Comparison of ENCODE assay signal across 14 cellular contexts in genomic region chr20:34437330-34437986, GRCh38.
DNase-seq lines count a peak whose midpoint lies in the region; ATAC-seq and TF ChIP-seq lines count a peak whose summit lies in the region.
"Had no signal": no experiment of that assay in that cellular context is flagged by ENCODE, and none has a peak within 500 bp of the region (broad histone marks: within the 10 kb centered on the region; RNA-seq: fewer than 3 reads in every experiment).

No MANE protein-coding gene starts in this region.

- H3K27ac ChIP-seq in left ventricle myocardium inferior (replicated peaks) (peak overlapping the region; percentile 76), smooth muscle cell (ENCODE audit: low read depth) (peak overlapping the region; percentile 46)
- H3K27ac ChIP-seq: tibial nerve had no signal

- H3K36me3 ChIP-seq in left ventricle myocardium inferior (peaks cover 41% of the 10 kb centered on the region), smooth muscle cell (ENCODE audit: low read depth) (peaks cover 27% of the 10 kb centered on the region)

- no peak overlapping the region for H3K4me2 ChIP-seq in smooth muscle cell

- WGBS in smooth muscle cell (ENCODE audit: low lambda C conversion rate) = 77% methylated on average over 6 of the region's 6 CpGs

- peaks cover 0 to 12% of the 10 kb centered on the region in 2 donors for H3K36me3 Mint-ChIP-seq in activated T-cell treated with anti-CD3 and anti-CD28 coated beads, Interleukin-2, amount 50 U/mL, for 72 hours (ENCODE audit: insufficient read depth in 2 of 2)
- H3K36me3 Mint-ChIP-seq in activated naive CD8-positive, alpha-beta T cell treated with anti-CD3 and anti-CD28 coated beads, Interleukin-2, amount 10 ng/mL, durations not matched to agents 7 days and 5 days = peaks cover 9% of the 10 kb centered on the region
- peaks cover 39% of the 10 kb centered on the region for H3K36me3 Mint-ChIP-seq in Calu3 (ENCODE audit: insufficient read depth, unreplicated experiment)

- TF ChIP-seq CTCF in left ventricle myocardium inferior (IDR thresholded peaks at IDR 0.05; ENCODE audit: borderline replicate concordance) (no peak), smooth muscle cell (IDR thresholded peaks at IDR 0.05; ENCODE audit: borderline replicate concordance, insufficient read depth, poor library complexity, severe bottlenecking) (no peak), Calu3 (IDR thresholded peaks at IDR 0.05; ENCODE audit: unreplicated experiment) (no peak)

- no peak for DNase-seq in activated T-cell treated with anti-CD3 and anti-CD28 coated beads, Interleukin-2, amount 50 U/mL, for 72 hours
- no peak for DNase-seq in activated T-cell treated with anti-CD3 and anti-CD28 coated beads, Interleukin-2, amount 50 U/mL, for 1 hour
- DNase-seq in activated naive CD8-positive, alpha-beta T cell treated with anti-CD3 and anti-CD28 coated beads, Interleukin-2, amount 10 ng/mL, durations not matched to agents 7 days and 5 days = no peak
- DNase-seq in left ventricle myocardium inferior = no peak
- DNase-seq in smooth muscle cell (lab: John Stamatoyannopoulos, UW; ENCODE audit: unreplicated experiment) = no peak
- no peak for DNase-seq in DMS114 treated with DMSO at 0.1 percent for 48 hours (lab: John Stamatoyannopoulos, UW; ENCODE audit: unreplicated experiment)
- DNase-seq in Calu3 = no peak
- DNase-seq in NCI-H2196 treated with DMSO at 0.1 percent for 48 hours (lab: John Stamatoyannopoulos, UW; ENCODE audit: unreplicated experiment) = no peak
- DNase-seq: HCEC 1CT, NCI-H1048, NCI-H774, nucleus accumbens, T-helper 2 cell had no signal

- H2AFZ ChIP-seq in smooth muscle cell (ENCODE audit: low read depth) = no peak overlapping the region

- H3K27me3 ChIP-seq in left ventricle myocardium inferior (ENCODE audit: low read depth) = no peaks in the 10 kb centered on the region
- no peaks in the 10 kb centered on the region for H3K27me3 ChIP-seq in smooth muscle cell (ENCODE audit: low read depth)
- H3K27me3 ChIP-seq: tibial nerve had no signal

- H3K4me1 ChIP-seq in left ventricle myocardium inferior (peaks cover 34% of the 10 kb centered on the region), smooth muscle cell (ENCODE audit: low read depth) (no peaks in the 10 kb centered on the region)

- no peaks in the 10 kb centered on the region for H3K9me3 ChIP-seq in left ventricle myocardium inferior (replicated peaks)
- H3K9me3 ChIP-seq in smooth muscle cell (replicated peaks; ENCODE audit: low read depth) = no peaks in the 10 kb centered on the region
- H3K9me3 ChIP-seq: tibial nerve had no signal

- ATAC-seq in activated T-cell treated with anti-CD3 and anti-CD28 coated beads, Interleukin-2, amount 50 U/mL, for 72 hours (replicated peaks in 1 of 2) = no peak
- no peak for ATAC-seq in activated naive CD8-positive, alpha-beta T cell treated with anti-CD3 and anti-CD28 coated beads, Interleukin-2, amount 10 ng/mL, durations not matched to agents 7 days and 5 days (ENCODE audit: low read depth)

- H3K4me3 ChIP-seq in left ventricle myocardium inferior = no peak overlapping the region
- no peak overlapping the region for H3K4me3 ChIP-seq in smooth muscle cell
- H3K4me3 ChIP-seq: tibial nerve had no signal

- H3K4me3 Mint-ChIP-seq in activated T-cell treated with anti-CD3 and anti-CD28 coated beads, Interleukin-2, amount 50 U/mL, for 72 hours = no peak overlapping the region
- no peak overlapping the region for H3K4me3 Mint-ChIP-seq in activated naive CD8-positive, alpha-beta T cell treated with anti-CD3 and anti-CD28 coated beads, Interleukin-2, amount 10 ng/mL, durations not matched to agents 7 days and 5 days
- no peak overlapping the region for H3K4me3 Mint-ChIP-seq in Calu3 (ENCODE audit: low read depth, unreplicated experiment)

- no TSS peak for BruUV-seq in Calu3 (replicated peaks; lab: Mats Ljungman, UMichigan)

- no peaks in the 10 kb centered on the region for H3K4me1 Mint-ChIP-seq in activated T-cell treated with anti-CD3 and anti-CD28 coated beads, Interleukin-2, amount 50 U/mL, for 72 hours (ENCODE audit: low read depth)
- peaks cover 19% of the 10 kb centered on the region for H3K4me1 Mint-ChIP-seq in activated naive CD8-positive, alpha-beta T cell treated with anti-CD3 and anti-CD28 coated beads, Interleukin-2, amount 10 ng/mL, durations not matched to agents 7 days and 5 days
- no peaks in the 10 kb centered on the region for H3K4me1 Mint-ChIP-seq in Calu3 (ENCODE audit: low read depth, unreplicated experiment)

- H4K20me1 ChIP-seq in smooth muscle cell (ENCODE audit: low read depth) = peaks cover 85% of the 10 kb centered on the region

- peaks cover 43% of the 10 kb centered on the region for H3K79me2 ChIP-seq in smooth muscle cell (ENCODE audit: low read depth)

- CTCF ChIA-PET in Calu3 (lab: Charles Lee) = no interaction called here

- intact Hi-C loops in left ventricle myocardium inferior (cut with micrococcal nuclease) = no loop called here
- intact Hi-C loops in Calu3 (cut with micrococcal nuclease; ENCODE audit: unreplicated experiment) = no loop called here

- H3K9me3 Mint-ChIP-seq in activated T-cell treated with anti-CD3 and anti-CD28 coated beads, Interleukin-2, amount 50 U/mL, for 72 hours = no peaks in the 10 kb centered on the region
- H3K9me3 Mint-ChIP-seq in activated naive CD8-positive, alpha-beta T cell treated with anti-CD3 and anti-CD28 coated beads, Interleukin-2, amount 10 ng/mL, durations not matched to agents 7 days and 5 days = no peaks in the 10 kb centered on the region
- H3K9me3 Mint-ChIP-seq in Calu3 (ENCODE audit: low read depth, unreplicated experiment) = no peaks in the 10 kb centered on the region

- H3F3A ChIP-seq in smooth muscle cell (ENCODE audit: low read depth) = peaks cover 6% of the 10 kb centered on the region

- POLR2A ChIA-PET in activated naive CD8-positive, alpha-beta T cell treated with anti-CD3 and anti-CD28 coated beads, Interleukin-2, amount 10 ng/mL, durations not matched to agents 7 days and 5 days (lab: Charles Lee) = interaction anchor here (0.5 to 1.5 kb wide), 4 partner anchors 20 to 969 kb away, joined by 3 to 5 read pairs (median 4); no protein-coding TSS in a partner anchor

- peak overlapping the region; percentile 29 for H3K27ac Mint-ChIP-seq in activated T-cell treated with anti-CD3 and anti-CD28 coated beads, Interleukin-2, amount 50 U/mL, for 72 hours
- peak overlapping the region; percentile 35 for H3K27ac Mint-ChIP-seq in activated naive CD8-positive, alpha-beta T cell treated with anti-CD3 and anti-CD28 coated beads, Interleukin-2, amount 10 ng/mL, durations not matched to agents 7 days and 5 days
- H3K27ac Mint-ChIP-seq in Calu3 (ENCODE audit: unreplicated experiment) = no peak overlapping the region

- H3K9ac ChIP-seq in smooth muscle cell (ENCODE audit: low read depth) = no peak overlapping the region

- no peaks in the 10 kb centered on the region for H3K27me3 Mint-ChIP-seq in activated T-cell treated with anti-CD3 and anti-CD28 coated beads, Interleukin-2, amount 50 U/mL, for 72 hours (ENCODE audit: low read depth)
- no peaks in the 10 kb centered on the region for H3K27me3 Mint-ChIP-seq in activated naive CD8-positive, alpha-beta T cell treated with anti-CD3 and anti-CD28 coated beads, Interleukin-2, amount 10 ng/mL, durations not matched to agents 7 days and 5 days
- no peaks in the 10 kb centered on the region for H3K27me3 Mint-ChIP-seq in Calu3 (ENCODE audit: unreplicated experiment)
